8 cellular contexts compared by ENCODE assay signal in genomic region chr15:41332788-41333527, GRCh38. TPM values are rescaled to one million over a fixed set of nuclear protein-coding genes. Genes with fewer than 3 reads are reported as not detected.
A peak's percentile ranks its signal among the peaks of the same experiment; 100 is the strongest.
DNase-seq lines count a peak whose midpoint lies in the region; ATAC-seq and TF ChIP-seq lines count a peak whose summit lies in the region.

Gene NUSAP1, plus strand, starts transcription at chr15:41332881. Its CDS starts 77 bp downstream, at chr15:41332958.

- H4K8ac ChIP-seq in mesendoderm (ENCODE audit: low read depth, low read length): no peak within 1 kb of the TSS

- peak; percentile 27 for ATAC-seq in GM18511 (IDR thresholded peaks at IDR 0.05; ENCODE audit: unreplicated experiment)
- peak; percentile 24 for ATAC-seq in HG03025 (IDR thresholded peaks at IDR 0.05; ENCODE audit: low FRiP score, unreplicated experiment)

- TF ChIP-seq POLR2A in uterus (IDR thresholded peaks at IDR 0.05): no peak

- H3K4ac ChIP-seq in mesendoderm (ENCODE audit: low read depth, low read length): peak within 1 kb of the TSS; percentile 8

- peak within 1 kb of the TSS; percentile 68 for H2AFZ ChIP-seq in OCI-LY3 (ENCODE audit: low read depth, low read length)

- DNase-seq in AG20443 (ENCODE audit: low spot score): peak; percentile 57
- peak in 1 of 2 donors; percentile 16 for DNase-seq in dermis microvascular lymphatic vessel endothelial cell (ENCODE audit: low read depth in 2 of 2)
- no peak for DNase-seq in mesendoderm
- DNase-seq in uterus: no peak
- DNase-seq in NCI-H2227 (lab: John Stamatoyannopoulos, UW; ENCODE audit: unreplicated experiment): no peak

- peak within 1 kb of the TSS; percentile 98 for H3K56ac ChIP-seq in mesendoderm (ENCODE audit: low read length)

- peak within 1 kb of the TSS; percentile 70 for H3K18ac ChIP-seq in mesendoderm (ENCODE audit: low read length)

- H2BK5ac ChIP-seq in mesendoderm (ENCODE audit: low read length): peak within 1 kb of the TSS; percentile 90

- peaks cover 12% of the 10 kb centered on the region for H3K79me1 ChIP-seq in mesendoderm (ENCODE audit: low read length)

- H3K9ac ChIP-seq in OCI-LY3 (ENCODE audit: low read length) (peak within 1 kb of the TSS; percentile 97), mesendoderm (ENCODE audit: low read length) (peak within 1 kb of the TSS; percentile 94)

- H4K20me1 ChIP-seq in OCI-LY3 (ENCODE audit: insufficient read depth, low read length): peaks cover 21% of the 10 kb centered on the region

- H3K4me3 ChIP-seq in OCI-LY3 (ENCODE audit: low read length): peak within 1 kb of the TSS; percentile 87
- peak within 1 kb of the TSS; percentile 96 for H3K4me3 ChIP-seq in mesendoderm (ENCODE audit: low read length)
- H3K4me3 ChIP-seq in uterus: peak within 1 kb of the TSS; percentile 82 to 98

- no peaks in the 10 kb centered on the region for H3K27me3 ChIP-seq in OCI-LY3 (ENCODE audit: low read depth, low read length)
- no peaks in the 10 kb centered on the region for H3K27me3 ChIP-seq in mesendoderm (ENCODE audit: insufficient read depth, low read length, poor library complexity)
- no peaks in the 10 kb centered on the region for H3K27me3 ChIP-seq in uterus

- H3K4me2 ChIP-seq in OCI-LY3 (ENCODE audit: low read length) (peak within 1 kb of the TSS; percentile 84), mesendoderm (ENCODE audit: low read length) (peak within 1 kb of the TSS; percentile 91)

- peak within 1 kb of the TSS; percentile 32 for H3K23ac ChIP-seq in mesendoderm (ENCODE audit: low read length)

- H4K5ac ChIP-seq in mesendoderm (ENCODE audit: low read length): no peak within 1 kb of the TSS

- intact Hi-C loops in uterus (cut with DNase I; ENCODE audit: low total_unique reads): no loop called here

- H3K9me3 ChIP-seq in OCI-LY3 (ENCODE audit: insufficient read depth, low read length) (no peaks in the 10 kb centered on the region), uterus (no peaks in the 10 kb centered on the region)

- no CpG with 5 or more reads among the region's 39 CpGs for WGBS in mesendoderm (ENCODE audit: extremely low coverage, insufficient coverage, low lambda C conversion rate)

- H3K27ac ChIP-seq in OCI-LY3 (ENCODE audit: low read length) (peak within 1 kb of the TSS; percentile 91), mesendoderm (ENCODE audit: low read depth, low read length) (peak within 1 kb of the TSS; percentile 76), uterus (peak within 1 kb of the TSS; percentile 47 to 75)

- no peak within 1 kb of the TSS for H2BK120ac ChIP-seq in mesendoderm (ENCODE audit: low read depth, low read length)

- TF ChIP-seq CTCF in OCI-LY3 (IDR thresholded peaks at IDR 0.05; ENCODE audit: low read depth, low read length) (no peak), uterus (IDR thresholded peaks at IDR 0.05) (no peak)

- H3K4me1 ChIP-seq in OCI-LY3 (ENCODE audit: low read length) (peaks cover 14% of the 10 kb centered on the region), mesendoderm (ENCODE audit: control insufficient read depth, low read depth, low read length) (no peaks in the 10 kb centered on the region), uterus (no peaks in the 10 kb centered on the region)

- H3K79me2 ChIP-seq in OCI-LY3 (ENCODE audit: low read length): peaks cover 67% of the 10 kb centered on the region
- H3K79me2 ChIP-seq in mesendoderm (ENCODE audit: control insufficient read depth, insufficient read depth, low read length): peaks cover 35% of the 10 kb centered on the region

- H2AK5ac ChIP-seq in mesendoderm (ENCODE audit: low read length): no peak within 1 kb of the TSS

- peaks cover 33% of the 10 kb centered on the region for H3K36me3 ChIP-seq in OCI-LY3 (replicated peaks; ENCODE audit: low read depth, low read length)
- H3K36me3 ChIP-seq in mesendoderm (ENCODE audit: control insufficient read depth, insufficient read depth, low read length): peaks cover 1% of the 10 kb centered on the region
- no peaks in the 10 kb centered on the region for H3K36me3 ChIP-seq in uterus

- no peak within 1 kb of the TSS for H2BK15ac ChIP-seq in mesendoderm (replicated peaks; ENCODE audit: low read depth)

RNA-seq across cellular contexts. Expression of gene NUSAP1, which starts in this region (rescaled TPM):
- total RNA-seq in dermis microvascular lymphatic vessel endothelial cell (30.8 and 75.9 TPM in 2 replicates), uterus (100 to 1,000 TPM in 1 of 4 donors, 1 to 10 TPM in 1, not detected in 2; 1.0 to 101 TPM)
- 98.1 TPM for polyA plus RNA-seq in mesendoderm (2013, experiment 1 of 2)
- 98.3 TPM for polyA plus RNA-seq in mesendoderm (2013, experiment 2 of 2)
